ENCODE assay signal across 5 cellular contexts in the genomic region with DNA sequence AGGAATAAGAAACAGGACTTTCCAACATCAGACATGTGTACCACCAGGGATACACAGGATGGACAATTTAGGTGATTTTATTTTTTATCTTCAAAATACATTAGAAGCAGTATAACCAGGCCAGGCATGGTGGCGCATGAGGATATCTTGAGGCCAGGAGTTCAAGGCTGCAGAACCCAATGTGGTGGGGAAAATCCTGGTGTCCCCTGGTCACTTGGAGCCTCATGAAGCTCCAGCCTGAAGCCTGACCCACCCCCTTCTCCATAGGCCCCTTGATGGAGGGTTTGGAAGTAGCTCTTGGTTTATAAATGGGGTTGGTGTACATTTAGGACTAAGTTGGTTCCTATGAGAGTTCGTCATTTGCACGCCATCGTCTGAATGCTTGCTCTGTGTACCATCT.
"Had no signal": no experiment of that assay in that cellular context is flagged by ENCODE, and none has a peak within 500 bp of the region (broad histone marks: within the 10 kb centered on the region; RNA-seq: fewer than 3 reads in every experiment).

No MANE protein-coding gene starts in this region.

- DNase-seq: H9, HCEC 1CT, IMR-90 had no signal

- H3K4me3 Mint-ChIP-seq: GM23338, H9 had no signal

- H3K9me3 Mint-ChIP-seq: GM23338, H9 had no signal

- H3K4me3 ChIP-seq: GM23338, K562 had no signal

- H3K27ac Mint-ChIP-seq: GM23338, H9 had no signal

- H3K4me1 Mint-ChIP-seq: GM23338, H9 had no signal
